In the genomic region with DNA sequence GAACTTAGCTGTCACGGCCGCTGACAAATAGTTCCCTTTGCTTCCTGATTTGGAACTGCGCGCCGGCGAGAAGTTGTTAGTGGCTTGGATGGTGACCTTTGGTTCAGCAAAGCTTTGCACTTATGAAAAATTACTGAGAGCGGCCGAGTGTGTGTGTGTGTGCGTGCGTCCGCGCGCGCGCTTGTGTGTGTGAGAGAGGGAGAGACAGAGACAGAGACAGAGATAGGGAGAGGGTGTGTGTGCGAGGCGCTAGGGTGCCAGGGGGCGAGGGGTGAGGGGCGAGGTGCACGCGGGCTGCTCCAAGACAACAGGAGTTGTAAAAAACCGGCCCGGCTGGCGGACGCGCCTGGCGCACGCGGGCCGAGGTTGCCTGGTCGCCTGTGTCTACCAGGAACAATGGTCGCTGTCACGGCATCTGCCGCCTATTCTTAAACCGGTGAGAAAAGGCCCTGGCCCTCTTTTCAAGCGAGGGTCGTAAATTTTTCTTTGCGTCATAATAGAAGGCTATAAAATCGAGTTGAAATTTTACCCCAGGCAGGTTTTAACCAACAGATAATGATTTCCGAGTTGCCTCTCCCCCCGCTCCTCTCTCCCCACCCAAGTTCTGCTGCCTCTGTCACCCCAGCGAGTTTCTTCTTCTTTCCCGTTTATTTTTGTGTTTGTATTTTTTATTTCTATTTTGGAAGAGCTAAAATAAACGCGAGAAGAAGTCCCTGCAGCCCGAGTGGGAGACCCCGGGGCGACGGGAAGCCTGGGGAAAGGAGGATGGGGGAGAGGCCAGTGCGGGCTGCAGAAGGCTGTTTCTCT, we compare ENCODE assay signal across 12 cellular contexts. TPM values are rescaled to one million over a fixed set of nuclear protein-coding genes. Genes with fewer than 3 reads are reported as not detected.
DNase-seq lines count a peak whose midpoint lies in the region; ATAC-seq, FAIRE-seq and TF ChIP-seq lines count a peak whose summit lies in the region.
"Had no signal": no experiment of that assay in that cellular context is flagged by ENCODE, and none has a peak within 500 bp of the region (broad histone marks: within the 10 kb centered on the region; RNA-seq: fewer than 3 reads in every experiment).

No MANE protein-coding gene starts in this region.

- H3K9me3 ChIP-seq in small intestine (ENCODE audit: control insufficient read depth, low read depth) = no peaks in the 10 kb centered on the region
- H3K9me3 ChIP-seq in vagina = no peaks in the 10 kb centered on the region

- H3K4me3 ChIP-seq in small intestine (ENCODE audit: low read depth in 1 of 2, low read length in 2 of 2) = peak overlapping the region in 1 of 2 donors; percentile 16
- no peak overlapping the region for H3K4me3 ChIP-seq in vagina
- H3K4me3 ChIP-seq: BLaER1 had no signal

- no peak for ATAC-seq in HG03342 (IDR thresholded peaks at IDR 0.05; ENCODE audit: unreplicated experiment)

- DNase-seq in NCI-H2227 treated with DMSO at 0.1 percent for 48 hours (lab: John Stamatoyannopoulos, UW) (peak; percentile 59), NCI-H2227 (lab: John Stamatoyannopoulos, UW; ENCODE audit: unreplicated experiment) (no peak), NCI-H345 treated with DMSO at 0.1 percent for 48 hours (lab: John Stamatoyannopoulos, UW; ENCODE audit: unreplicated experiment) (peak; percentile 52), endothelial cell (ENCODE audit: low spot score) (no peak), small intestine (peak; percentile 5), NCI-H2196 (lab: John Stamatoyannopoulos, UW; ENCODE audit: unreplicated experiment) (no peak), vagina (ENCODE audit: extremely low spot score in 2 of 2) (no peak)
- DNase-seq: dermis blood vessel endothelial cell had no signal

- H3K4me1 Mint-ChIP-seq in endothelial cell (ENCODE audit: unreplicated experiment) = peaks cover 25% of the 10 kb centered on the region

- H3K27me3 ChIP-seq in small intestine (ENCODE audit: control insufficient read depth in 2 of 2, insufficient read depth in 2 of 2, low read length in 2 of 2) (peaks cover 5 to 54% of the 10 kb centered on the region in 2 donors), vagina (peaks cover 15% of the 10 kb centered on the region)

- peak overlapping the region; percentile 58 for H3K27ac Mint-ChIP-seq in endothelial cell (ENCODE audit: unreplicated experiment)

- FAIRE-seq in small intestine (lab: Jason Lieb, UNC) = no peak
- FAIRE-seq: GM19239 had no signal

- peak overlapping the region; percentile 78 for H3K4me3 Mint-ChIP-seq in endothelial cell (ENCODE audit: unreplicated experiment)

- H3K36me3 ChIP-seq in small intestine (ENCODE audit: control insufficient read depth in 2 of 2, insufficient read depth in 2 of 2, low read length in 2 of 2) = no peaks in the 10 kb centered on the region
- H3K36me3 ChIP-seq in vagina = no peaks in the 10 kb centered on the region
- H3K36me3 ChIP-seq: BLaER1 had no signal

- TF ChIP-seq POLR2A in vagina (IDR thresholded peaks at IDR 0.05) = no peak

- H3K36me3 Mint-ChIP-seq in endothelial cell (ENCODE audit: low read depth, unreplicated experiment) = no peaks in the 10 kb centered on the region

- no peaks in the 10 kb centered on the region for H3K4me1 ChIP-seq in small intestine (ENCODE audit: control insufficient read depth in 2 of 2, insufficient read depth in 1 of 2, low read depth in 1 of 2, low read length in 1 of 2)
- peaks cover 30% of the 10 kb centered on the region for H3K4me1 ChIP-seq in vagina
- H3K4me1 ChIP-seq: BLaER1 had no signal

- H3K9me3 Mint-ChIP-seq in endothelial cell (ENCODE audit: unreplicated experiment) = no peaks in the 10 kb centered on the region

- no peak overlapping the region for H3K27ac ChIP-seq in small intestine (ENCODE audit: low read depth in 1 of 2, low read length in 1 of 2)
- no peak overlapping the region for H3K27ac ChIP-seq in vagina
- H3K27ac ChIP-seq: BLaER1 had no signal

- H3K27me3 Mint-ChIP-seq in endothelial cell (ENCODE audit: unreplicated experiment) = peaks cover 45% of the 10 kb centered on the region

- TF ChIP-seq CTCF in endothelial cell (IDR thresholded peaks at IDR 0.05; ENCODE audit: unreplicated experiment) (no peak), vagina (IDR thresholded peaks at IDR 0.05) (no peak)

- WGBS in small intestine, 3 donors = 4 to 7% (median 7%) methylated on average over 50 of the region's 50 CpGs

- intact Hi-C loops in vagina (cut with DNase I) = no loop called here

RNA-seq across cellular contexts. Expression of a gene that starts 0.6 kb away (rescaled TPM):
- total RNA-seq in endothelial cell (ENCODE audit: unreplicated experiment) (4.1 TPM), vagina (11.8 TPM)
- under 1 TPM in 1 of 3 donors, not detected in 2; 0.98 TPM for polyA plus RNA-seq in small intestine
- total RNA-seq: HT1080 had no signal

RNA-seq across cellular contexts. Expression of a gene that starts 6.4 kb away (rescaled TPM):
- total RNA-seq in endothelial cell (ENCODE audit: unreplicated experiment) (3.5 TPM), vagina (4.9 TPM)
- under 1 TPM in 1 of 3 donors, not detected in 2; 0.97 TPM for polyA plus RNA-seq in small intestine
- total RNA-seq: HT1080 had no signal

RNA-seq across cellular contexts. Expression of a gene that starts 28.2 kb away (rescaled TPM):
- total RNA-seq in endothelial cell (ENCODE audit: unreplicated experiment) (9.3 TPM), vagina (10.3 TPM)
- 1 to 10 TPM in 2 of 3 donors, under 1 TPM in 1; 0.89 to 5.3 (median 1.9) TPM for polyA plus RNA-seq in small intestine

RNA-seq across cellular contexts. Expression of a gene that starts 30.8 kb away (rescaled TPM):
- total RNA-seq in endothelial cell (ENCODE audit: unreplicated experiment) (3.8 TPM), vagina (1.2 TPM)
- polyA plus RNA-seq in small intestine = under 1 TPM in 1 of 3 donors, not detected in 2; 1.00 TPM
- total RNA-seq: HT1080 had no signal

RNA-seq across cellular contexts. Expression of a gene that starts 35.2 kb away (rescaled TPM):
- total RNA-seq in endothelial cell (ENCODE audit: unreplicated experiment) (0.56 TPM), vagina (12.5 TPM)
- polyA plus RNA-seq in small intestine = 1 to 10 TPM in 1 of 3 donors, under 1 TPM in 1, not detected in 1; 0.27 to 1.9 TPM

Comparison
In these comparisons a context has a peak if more than half of its experiments do, and no peak if none do; other contexts are left out.
1. DNase-seq: peak in NCI-H2227 treated with DMSO at 0.1 percent for 48 hours (single experiment), NCI-H345 treated with DMSO at 0.1 percent for 48 hours (single experiment) and small intestine (single experiment); none in NCI-H2227 (single experiment), endothelial cell (single experiment), NCI-H2196 (single experiment) and vagina (0 of 2).